In the genomic region with DNA sequence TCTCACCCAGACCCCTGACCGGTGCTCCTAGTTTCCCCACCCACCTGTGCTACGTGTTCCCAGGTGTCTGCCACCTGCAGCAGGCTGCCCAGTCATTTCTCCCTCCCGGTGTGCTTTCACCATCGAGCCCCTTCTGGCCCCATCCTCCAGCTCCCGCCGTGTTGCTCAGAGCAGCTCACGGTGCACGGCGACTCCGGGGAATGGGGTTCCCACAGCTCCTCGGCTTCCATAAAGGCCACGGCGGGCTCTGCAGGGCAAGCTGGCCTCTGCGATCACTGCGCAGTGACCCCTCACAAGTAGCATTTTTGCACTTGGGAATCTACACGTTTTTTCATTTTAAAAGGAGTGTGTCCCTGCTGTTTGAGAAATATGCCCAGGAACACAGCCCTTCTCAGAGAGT, we compare ENCODE assay signal across 7 cellular contexts. TPM values are rescaled to one million over a fixed set of nuclear protein-coding genes. Genes with fewer than 3 reads are reported as not detected.
"Had no signal": no experiment of that assay in that cellular context is flagged by ENCODE, and none has a peak within 500 bp of the region (broad histone marks: within the 10 kb centered on the region; RNA-seq: fewer than 3 reads in every experiment).

No MANE protein-coding gene starts in this region.

RNA-seq across cellular contexts. Expression of gene C1QTNF9, which starts 49.5 kb away (rescaled TPM):
- total RNA-seq: OCI-LY7, PC-9, RPMI7951, SJCRH30, SJSA1, SK-MEL-5 had no signal
- polyA plus RNA-seq: SK-N-SH had no signal
